Comparison of ENCODE assay signal across 1 cellular context in genomic region chr2:59025157-59025757, GRCh38.
A peak's percentile ranks its signal among the peaks of the same experiment; 100 is the strongest.
TF ChIP-seq lines count a peak whose summit lies in the region.

No MANE protein-coding gene starts in this region.

TF ChIP-seq in GM23338, 12 proteins besides CTCF, POLR2A, EP300 and RAD21 (continued from another document):
- peak; percentile 96 for TF ChIP-seq ZNF462 (CRISPR knock-in tag; IDR thresholded peaks at IDR 0.05)
- TF ChIP-seq NANOG (IDR thresholded peaks at IDR 0.05; ENCODE audit: borderline replicate concordance): no peak
